Comparison of ENCODE assay signal across 1 cellular context in genomic region chr16:79863128-79864031, GRCh38.
TF ChIP-seq lines count a peak whose summit lies in the region.

No MANE protein-coding gene starts in this region.

TF ChIP-seq in K562, 482 proteins besides CTCF, POLR2A, EP300 and RAD21 (continued from another document and continues in another):
- TF ChIP-seq ZFP30 (CRISPR knock-in tag; IDR thresholded peaks at IDR 0.05; ENCODE audit: borderline replicate concordance) (no peak), POLR3A (IDR thresholded peaks at IDR 0.05; ENCODE audit: borderline replicate concordance, extremely low read depth, insufficient read depth, insufficient read length) (no peak), STAT5B (CRISPR knock-in tag; IDR thresholded peaks at IDR 0.05) (no peak), MECOM (CRISPR knock-in tag; IDR thresholded peaks at IDR 0.05) (peak; percentile 66; the same call in 1 of the 2 replicates), TEAD2 (tag; IDR thresholded peaks at IDR 0.05) (no peak), DMBX1 (CRISPR knock-in tag; IDR thresholded peaks at IDR 0.05; ENCODE audit: borderline replicate concordance) (peak; percentile 84), CBX3 (IDR thresholded peaks at IDR 0.05; ENCODE audit: borderline replicate concordance in 1 of 2, low read length in 2 of 2) (no peak), TAF9B (IDR thresholded peaks at IDR 0.05; ENCODE audit: partially characterized antibody) (no peak), RFX7 (CRISPR knock-in tag; IDR thresholded peaks at IDR 0.05) (no peak), TOE1 (IDR thresholded peaks at IDR 0.05; ENCODE audit: borderline replicate concordance) (no peak), TOE1 (CRISPR knock-in tag; IDR thresholded peaks at IDR 0.05; ENCODE audit: borderline replicate concordance, low read depth) (no peak), GTF2E2 (tag; IDR thresholded peaks at IDR 0.05) (peak; percentile 34; the same call in 1 of the 2 replicates), MAFK (IDR thresholded peaks at IDR 0.05; ENCODE audit: low read length) (peak; percentile 70), GABPB1 (CRISPR knock-in tag; IDR thresholded peaks at IDR 0.05) (no peak), RBM25 (IDR thresholded peaks at IDR 0.05; ENCODE audit: low read depth, low read length, severe bottlenecking) (no peak), TFAM (CRISPR knock-in tag; conservative IDR thresholded peaks at IDR 0.05) (no peak), MEIS2 (IDR thresholded peaks at IDR 0.05; ENCODE audit: partially characterized antibody) (peak; percentile 36), HMBOX1 (IDR thresholded peaks at IDR 0.05) (peak; percentile 66; the same call in 1 of the 2 replicates), PHF8 (IDR thresholded peaks at IDR 0.05; ENCODE audit: borderline replicate concordance, low read length) (no peak), PRPF4 (IDR thresholded peaks at IDR 0.05; ENCODE audit: insufficient read depth, low read depth, low read length, poor library complexity, severe bottlenecking) (no peak), DPF2 (IDR thresholded peaks at IDR 0.05) (peak; percentile 81), SP2 (IDR thresholded peaks at IDR 0.05; ENCODE audit: extremely low read depth, low read depth, low read length, poor library complexity, severe bottlenecking) (no peak), NFE2L1 (tag; IDR thresholded peaks at IDR 0.05; ENCODE audit: borderline replicate concordance, low read depth) (0 out of 2 replicates have a peak, but pooled peaks have one; percentile 12), ZBTB26 (CRISPR knock-in tag; IDR thresholded peaks at IDR 0.05) (no peak), BRCA1 (IDR thresholded peaks at IDR 0.05) (no peak), BRCA1 (CRISPR knock-in tag; IDR thresholded peaks at IDR 0.05) (no peak), ZNF449 (CRISPR knock-in tag; IDR thresholded peaks at IDR 0.05) (peak; percentile 47; the same call in 1 of the 2 replicates), TEAD1 (CRISPR knock-in tag; IDR thresholded peaks at IDR 0.05) (no peak), TCF15 (CRISPR knock-in tag; IDR thresholded peaks at IDR 0.05) (no peak), ZNF311 (CRISPR knock-in tag; IDR thresholded peaks at IDR 0.05) (peak; percentile 49; the same call in 1 of the 2 replicates), ZNF583 (CRISPR knock-in tag; IDR thresholded peaks at IDR 0.05) (peak; percentile 54; the same call in 1 of the 2 replicates), NKRF (IDR thresholded peaks at IDR 0.05; ENCODE audit: borderline replicate concordance) (no peak), NCOA6 (IDR thresholded peaks at IDR 0.05) (no peak), EHMT2 (IDR thresholded peaks at IDR 0.05) (no peak), SRF (CRISPR knock-in tag; IDR thresholded peaks at IDR 0.05) (0 out of 4 replicates have a peak, but pooled peaks of 1 of the 2 experiments have one; percentile 14), ZNF79 (CRISPR knock-in tag; IDR thresholded peaks at IDR 0.05; ENCODE audit: low read depth) (no peak), ZNF589 (CRISPR knock-in tag; IDR thresholded peaks at IDR 0.05; ENCODE audit: low read depth) (peak; percentile 94), HNRNPUL1 (IDR thresholded peaks at IDR 0.05; ENCODE audit: low read length) (no peak), TRIM24 (IDR thresholded peaks at IDR 0.05) (peak; percentile 83 to 91), RERE (CRISPR knock-in tag; IDR thresholded peaks at IDR 0.05; ENCODE audit: borderline replicate concordance) (no peak), CREB1 (IDR thresholded peaks at IDR 0.05) (no peak), CREB1 (CRISPR knock-in tag; IDR thresholded peaks at IDR 0.05) (no peak), ZNF764 (CRISPR knock-in tag; IDR thresholded peaks at IDR 0.05; ENCODE audit: low read depth) (no peak), E2F6 (IDR thresholded peaks at IDR 0.05; ENCODE audit: borderline replicate concordance in 1 of 2, extremely low read depth in 1 of 2, insufficient read depth in 1 of 2, insufficient read length in 1 of 2, low read depth in 1 of 2, low read length in 1 of 2, poor library complexity in 1 of 2, severe bottlenecking in 1 of 2) (no peak), ZNF253 (CRISPR knock-in tag; conservative IDR thresholded peaks at IDR 0.05) (no peak), MYNN (IDR thresholded peaks at IDR 0.05) (peak; percentile 85), MYNN (CRISPR knock-in tag; IDR thresholded peaks at IDR 0.05) (no peak), NR2C2 (CRISPR knock-in tag; IDR thresholded peaks at IDR 0.05) (no peak), NR2C2 (tag; IDR thresholded peaks at IDR 0.05) (peak; percentile 88), SOX6 (IDR thresholded peaks at IDR 0.05) (peak; percentile 75), ATF3 (IDR thresholded peaks at IDR 0.05) (peak; percentile 70; the same call in 1 of the 2 replicates), ATF3 (CRISPR knock-in tag; conservative IDR thresholded peaks at IDR 0.05) (no peak), FOXM1 (IDR thresholded peaks at IDR 0.05; ENCODE audit: low read depth) (peak; percentile 69), FOXM1 (CRISPR knock-in tag; IDR thresholded peaks at IDR 0.05; ENCODE audit: low read depth) (no peak), FOSL1 (tag; conservative IDR thresholded peaks at IDR 0.05) (peak; percentile 87), ZSCAN32 (CRISPR knock-in tag; IDR thresholded peaks at IDR 0.05) (peak; percentile 74; the same call in 1 of the 2 replicates), ZNF175 (CRISPR knock-in tag; IDR thresholded peaks at IDR 0.05; ENCODE audit: low read depth) (peak; percentile 95), ZNF77 (CRISPR knock-in tag; IDR thresholded peaks at IDR 0.05) (no peak)
